25 cellular contexts compared by ENCODE assay signal in the genomic region with DNA sequence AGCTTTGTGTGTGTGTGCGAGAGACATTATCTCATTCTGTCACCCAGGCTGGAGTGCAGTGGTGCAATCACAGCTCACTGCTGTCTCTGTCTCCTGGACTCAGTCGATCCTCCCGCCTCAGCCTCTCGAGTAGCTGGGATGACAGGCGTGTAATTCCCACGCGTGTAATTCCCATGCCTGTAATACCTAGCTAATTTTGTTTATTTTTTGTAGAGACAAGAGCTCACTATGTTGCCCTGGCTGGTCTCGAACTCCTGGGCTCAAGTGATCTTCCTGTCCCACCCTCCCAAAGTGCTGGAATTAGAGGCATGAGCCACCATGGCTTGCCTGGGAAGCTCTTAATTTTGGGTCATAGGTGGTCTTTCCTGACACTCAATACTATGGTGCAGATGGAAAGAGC.
"Had no signal": no experiment of that assay in that cellular context is flagged by ENCODE, and none has a peak within 500 bp of the region (broad histone marks: within the 10 kb centered on the region; RNA-seq: fewer than 3 reads in every experiment).

No MANE protein-coding gene starts in this region.

- ATAC-seq: K562, Panc1, PC-3, Right ventricle myocardium inferior, SK-N-SH treated with all-trans-retinoic acid at 6 μM for 48 hours had no signal

- H3K4me1 Mint-ChIP-seq: IgD-negative memory B cell had no signal

- H3K4me3 Mint-ChIP-seq: IgD-negative memory B cell had no signal

- H3K36me3 ChIP-seq: SJCRH30 had no signal

- H3K27ac ChIP-seq: HL-60, KMS-11, RWPE1, SJCRH30 had no signal

- H3K4me1 ChIP-seq: SJCRH30 had no signal

- H3K9ac ChIP-seq: KMS-11 had no signal

- H3K36me3 Mint-ChIP-seq: IgD-negative memory B cell had no signal

- DNase-seq: Kasumi-1, MM.1S, NCI-H1092 treated with DMSO at 0.1 percent for 48 hours, NCI-H1436, NCI-H187, NCI-H2029, NCI-H2081 treated with DMSO at 0.1 percent for 48 hours, NCI-H2171, NCI-H226, NCI-H446, NCI-H510A, NCI-H524 treated with DMSO at 0.1 percent for 48 hours, NCI-H69, NCI-H774, PC-3, SHP77 treated with DMSO at 0.1 percent for 48 hours, SJCRH30 had no signal

- H3K4me2 ChIP-seq: KMS-11 had no signal

- H3K27me3 ChIP-seq: SJCRH30 had no signal

- H3K27ac Mint-ChIP-seq: IgD-negative memory B cell had no signal

- H3K4me3 ChIP-seq: K562, SJCRH30 had no signal
